8 cellular contexts compared by ENCODE assay signal in the genomic region with DNA sequence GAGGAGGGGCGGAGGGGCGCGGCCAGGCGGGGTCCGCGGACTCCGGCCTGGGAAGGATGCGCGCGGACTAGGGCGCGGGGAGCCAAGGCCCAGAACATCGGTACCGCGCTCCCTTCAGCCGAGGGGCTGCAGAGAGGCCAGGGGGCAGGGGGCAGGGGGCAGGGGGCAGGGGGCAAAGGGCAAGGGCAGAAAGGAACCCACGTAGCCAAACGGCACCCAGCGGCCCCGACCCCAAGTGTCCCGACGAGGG. TPM values are rescaled to one million over a fixed set of nuclear protein-coding genes. Genes with fewer than 3 reads are reported as not detected.
DNase-seq lines count a peak whose midpoint lies in the region; ATAC-seq and TF ChIP-seq lines count a peak whose summit lies in the region.

No MANE protein-coding gene starts in this region.

- DNase-seq in DND-41 (no peak), breast epithelium (ENCODE audit: low spot score in 2 of 2) (no peak), right lobe of liver (no peak), transverse colon (peak; percentile 27), cerebellar cortex (ENCODE audit: low spot score) (no peak), NCI-H2029 (lab: John Stamatoyannopoulos, UW) (no peak)

- peaks cover 10% of the 10 kb centered on the region for H3K36me3 ChIP-seq in DND-41 (ENCODE audit: insufficient read depth, low read length)
- no peaks in the 10 kb centered on the region for H3K36me3 ChIP-seq in KOPT-K1 (ENCODE audit: insufficient read depth, low read length)
- H3K36me3 ChIP-seq in breast epithelium: no peaks in the 10 kb centered on the region
- no peaks in the 10 kb centered on the region for H3K36me3 ChIP-seq in right lobe of liver
- no peaks in the 10 kb centered on the region for H3K36me3 ChIP-seq in transverse colon

- TF ChIP-seq POLR2A in breast epithelium (IDR thresholded peaks at IDR 0.05): no peak
- TF ChIP-seq POLR2A in right lobe of liver (IDR thresholded peaks at IDR 0.05): no peak
- no peak for TF ChIP-seq POLR2A in transverse colon (IDR thresholded peaks at IDR 0.05)

- TF ChIP-seq CTCF in DND-41 (IDR thresholded peaks at IDR 0.05; ENCODE audit: borderline replicate concordance, extremely low read depth, low read length, poor library complexity, severe bottlenecking) (no peak), breast epithelium (IDR thresholded peaks at IDR 0.05) (no peak), right lobe of liver (IDR thresholded peaks at IDR 0.05) (no peak), transverse colon (IDR thresholded peaks at IDR 0.05) (no peak)

- peak overlapping the region; percentile 75 to 90 for H3K4me3 ChIP-seq in DND-41 (ENCODE audit: low read depth in 1 of 2, low read length in 2 of 2)
- peak overlapping the region; percentile 76 to 97 (median 79) for H3K4me3 ChIP-seq in breast epithelium
- peak overlapping the region; percentile 57 to 70 (median 66) for H3K4me3 ChIP-seq in right lobe of liver
- peak overlapping the region; percentile 71 to 85 (median 78) for H3K4me3 ChIP-seq in transverse colon

- peak overlapping the region; percentile 98 for H3K4me2 ChIP-seq in DND-41 (ENCODE audit: insufficient read depth, low read length)

- peaks cover 57% of the 10 kb centered on the region for H4K20me1 ChIP-seq in DND-41 (ENCODE audit: insufficient read depth, low read length)

- H3K9me3 ChIP-seq in DND-41 (ENCODE audit: insufficient read depth, low read length, severe bottlenecking) (no peaks in the 10 kb centered on the region), KOPT-K1 (ENCODE audit: insufficient read depth, low read length, poor library complexity, severe bottlenecking) (no peaks in the 10 kb centered on the region), breast epithelium (no peaks in the 10 kb centered on the region), right lobe of liver (no peaks in the 10 kb centered on the region), transverse colon (no peaks in the 10 kb centered on the region)

- H3K9ac ChIP-seq in DND-41 (ENCODE audit: low read depth, low read length): peak overlapping the region; percentile 76

- in situ Hi-C loops in transverse colon (cut with MboI; ENCODE audit: low pct_ligation_motif_present in 1 of 4, low pct_unique_long_range_greater_than_20kb in 1 of 4, low sequenced_read_pairs in 3 of 4): no loop called here

- no CpG with 5 or more reads among the region's 22 CpGs for WGBS in right lobe of liver (ENCODE audit: insufficient coverage, low coverage, low lambda C conversion rate, missing lambda C conversion rate)
- 0% methylated on average over 5 of the region's 22 CpGs; no CpG with 5 or more reads in 1 of the 2 donors for WGBS in transverse colon (ENCODE audit: low coverage in 1 of 2), 2 donors

- H3K4me1 ChIP-seq in DND-41 (ENCODE audit: insufficient read depth, low read length) (peaks cover 42% of the 10 kb centered on the region), breast epithelium (peaks cover 0 to 4% of the 10 kb centered on the region in 2 donors), right lobe of liver (no peaks in the 10 kb centered on the region), transverse colon (peaks cover 11 to 20% (median 19%) of the 10 kb centered on the region in 4 donors)

- peak overlapping the region; percentile 94; the same call in 1 of the 2 replicates for H2AFZ ChIP-seq in DND-41 (ENCODE audit: low read depth, low read length)

- ATAC-seq in DND-41 (ENCODE audit: insufficient read depth, low read depth) (peak; percentile 29), GM21526 (IDR thresholded peaks at IDR 0.05; ENCODE audit: low FRiP score, unreplicated experiment) (peak; percentile 13), right lobe of liver (peak; percentile 9 to 47 (median 30))

- H3K27ac ChIP-seq in DND-41 (ENCODE audit: low read length) (peak overlapping the region; percentile 83), KOPT-K1 (ENCODE audit: low read depth, low read length, poor library complexity, severe bottlenecking) (peak overlapping the region; percentile 64), breast epithelium (peak overlapping the region; percentile 94 to 95), right lobe of liver (peak overlapping the region; percentile 63 to 82 (median 67)), transverse colon (peak overlapping the region; percentile 89 to 95 (median 90))

- peaks cover 49% of the 10 kb centered on the region for H3K79me2 ChIP-seq in DND-41 (ENCODE audit: insufficient read depth, low read length)

- H3K27me3 ChIP-seq in DND-41 (ENCODE audit: insufficient read depth, low read length, poor library complexity): no peaks in the 10 kb centered on the region
- H3K27me3 ChIP-seq in breast epithelium: no peaks in the 10 kb centered on the region
- no peaks in the 10 kb centered on the region for H3K27me3 ChIP-seq in right lobe of liver
- H3K27me3 ChIP-seq in transverse colon: peaks cover 13% of the 10 kb centered on the region

- intact Hi-C loops in breast epithelium (cut with DNase I; ENCODE audit: low total_unique reads) (no loop called here), right lobe of liver (cut with DNase I) (no loop called here), transverse colon (cut with DNase I; ENCODE audit: low total_unique reads) (no loop called here)

- TF ChIP-seq EP300 in transverse colon (IDR thresholded peaks at IDR 0.05; ENCODE audit: low read depth): no peak

RNA-seq across cellular contexts. Expression of gene NPHP4, which starts 0.5 kb away (rescaled TPM):
- total RNA-seq in breast epithelium (10 to 100 TPM in 2 of 3 donors, 1 to 10 TPM in 1; 7.0 to 18.7 (median 18.1) TPM), right lobe of liver (1 to 10 TPM; 1.5 to 6.0 (median 2.0) TPM), transverse colon (10 to 100 TPM in 2 of 4 donors, 1 to 10 TPM in 2; 6.7 to 19.9 (median 10.5) TPM)

RNA-seq across cellular contexts. Expression of gene KCNAB2, which starts 54.0 kb away (rescaled TPM):
- total RNA-seq in breast epithelium: 10 to 100 TPM in 1 of 3 donors, 1 to 10 TPM in 2; 6.9 to 19.8 (median 9.8) TPM
- 10 to 100 TPM in 2 of 6 experiments, 1 to 10 TPM in 4; 4.4 to 14.8 (median 6.9) TPM for total RNA-seq in right lobe of liver
- total RNA-seq in transverse colon: 10 to 100 TPM in 1 of 4 donors, 1 to 10 TPM in 2, under 1 TPM in 1; 1.00 to 25.4 (median 7.9) TPM
